Comparison of ENCODE assay signal across 12 cellular contexts in the genomic region with DNA sequence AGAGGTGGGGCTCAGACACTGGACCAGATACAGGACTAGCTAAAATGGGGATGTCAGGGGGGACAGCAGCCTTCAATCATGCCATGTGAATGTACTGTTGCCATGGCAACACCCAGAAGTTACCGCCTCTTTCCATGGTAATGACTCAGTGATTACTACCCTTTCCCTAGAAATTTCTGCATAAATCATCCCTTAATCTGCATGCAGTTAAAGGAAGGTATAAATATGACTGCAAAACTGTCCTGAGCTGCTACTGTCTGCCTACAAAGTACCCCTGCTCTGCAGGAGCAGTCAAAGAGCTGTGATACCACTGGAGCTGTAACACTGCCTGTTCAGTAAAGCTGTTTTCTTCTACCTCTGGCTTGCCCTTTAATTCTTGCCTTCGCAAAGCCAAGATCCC.
DNase-seq lines count a peak whose midpoint lies in the region; ATAC-seq and TF ChIP-seq lines count a peak whose summit lies in the region.
"Had no signal": no experiment of that assay in that cellular context is flagged by ENCODE, and none has a peak within 500 bp of the region (broad histone marks: within the 10 kb centered on the region; RNA-seq: fewer than 3 reads in every experiment).

No MANE protein-coding gene starts in this region.

- DNase-seq in EH (ENCODE audit: low read depth) (peak; percentile 42), HFFc6 (peak; percentile 39), astrocyte of the spinal cord (ENCODE audit: low read depth, low spot score) (peak; percentile 16), iris pigment epithelial cell (ENCODE audit: low read depth) (peak; percentile 24), left cardiac atrium (no peak)
- DNase-seq: CD8-positive, alpha-beta T cell; NCI-H2107; psoas muscle; T-helper 17 cell had no signal

- in situ Hi-C loops in astrocyte of the spinal cord (cut with HindIII; ENCODE audit: low sequenced_read_pairs) = no loop called here

- no peaks in the 10 kb centered on the region for H3K27me3 Mint-ChIP-seq in HFFc6 (ENCODE audit: insufficient read depth)
- H3K27me3 Mint-ChIP-seq: IgD-negative memory B cell, T-helper 17 cell had no signal

- peaks cover 6% of the 10 kb centered on the region; the same call in 1 of the 2 replicates for H3K36me3 Mint-ChIP-seq in HFFc6 (ENCODE audit: low read depth)

- peaks cover 20% of the 10 kb centered on the region for H3K4me1 Mint-ChIP-seq in HFFc6 (ENCODE audit: low read depth)
- H3K4me1 Mint-ChIP-seq: IgD-negative memory B cell, T-helper 17 cell had no signal

- no peaks in the 10 kb centered on the region for H3K9me3 Mint-ChIP-seq in HFFc6
- H3K9me3 Mint-ChIP-seq: CD8-positive, alpha-beta T cell; IgD-negative memory B cell had no signal

- intact Hi-C loops in left cardiac atrium (cut with DNase I) = no loop called here

- H3K4me3 ChIP-seq in astrocyte of the spinal cord (ENCODE audit: low read depth, low read length) = no peak overlapping the region
- H3K4me3 ChIP-seq: psoas muscle had no signal

- TF ChIP-seq CTCF in HFFc6 (IDR thresholded peaks at IDR 0.05) (no peak), astrocyte of the spinal cord (IDR thresholded peaks at IDR 0.05; ENCODE audit: low read depth, low read length) (no peak)

- peak overlapping the region; percentile 56 for H3K27ac Mint-ChIP-seq in HFFc6
- H3K27ac Mint-ChIP-seq: CD8-positive, alpha-beta T cell; T-helper 17 cell had no signal

- H3K4me3 Mint-ChIP-seq in HFFc6 = no peak overlapping the region
- H3K4me3 Mint-ChIP-seq: CD8-positive, alpha-beta T cell; IgD-negative memory B cell; T-helper 17 cell had no signal

- ATAC-seq in GM21529 (IDR thresholded peaks at IDR 0.05; ENCODE audit: unreplicated experiment) = no peak
- ATAC-seq in left cardiac atrium = no peak
- no peak for ATAC-seq in GM19351 (IDR thresholded peaks at IDR 0.05; ENCODE audit: unreplicated experiment)
- ATAC-seq: CD8-positive, alpha-beta T cell; psoas muscle; T-helper 17 cell had no signal
